ENCODE assay signal across 12 cellular contexts in the genomic region with DNA sequence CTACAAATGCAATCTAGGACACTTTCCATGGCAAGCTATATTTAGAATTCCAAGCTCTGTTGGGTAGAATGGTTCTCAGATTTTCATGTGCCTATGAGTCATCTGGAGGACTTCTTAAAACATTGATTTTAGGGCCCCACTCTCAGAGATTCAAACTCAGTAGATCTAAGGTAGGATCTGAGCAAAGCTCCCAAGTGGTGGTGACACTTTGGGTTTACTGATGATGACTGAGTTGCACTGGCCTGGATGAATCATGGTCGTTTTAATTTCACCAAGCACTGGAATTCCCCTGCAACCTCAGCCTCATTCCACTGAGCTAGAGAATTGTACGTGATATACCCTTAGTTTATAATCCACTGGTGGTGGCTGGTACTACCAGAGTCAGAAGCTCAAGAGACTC.
DNase-seq lines count a peak whose midpoint lies in the region; ATAC-seq and FAIRE-seq lines count a peak whose summit lies in the region.
"Had no signal": no experiment of that assay in that cellular context is flagged by ENCODE, and none has a peak within 500 bp of the region (broad histone marks: within the 10 kb centered on the region; RNA-seq: fewer than 3 reads in every experiment).

No MANE protein-coding gene starts in this region.

- peak; percentile 99 for FAIRE-seq in G401.6 (lab: Jason Lieb, UNC)

- peaks cover 0 to 3% (median 0%) of the 10 kb centered on the region in 6 donors for H3K9me3 Mint-ChIP-seq in immature natural killer cell
- H3K9me3 Mint-ChIP-seq: IgD-negative memory B cell, neural crest cell had no signal

- no peak overlapping the region for H3K4me3 Mint-ChIP-seq in immature natural killer cell
- H3K4me3 Mint-ChIP-seq: IgD-negative memory B cell, neural crest cell had no signal

- in situ Hi-C loops in ACHN (cut with HindIII; ENCODE audit: low pct_ligation_motif_present, low pct_unique_long_range_greater_than_20kb, low sequenced_read_pairs) = no loop called here

- no peak for ATAC-seq in HG03520 (IDR thresholded peaks at IDR 0.05; ENCODE audit: unreplicated experiment)

- H3K27me3 Mint-ChIP-seq in immature natural killer cell (ENCODE audit: low read depth in 3 of 3) = peaks cover 0 to 7% (median 4%) of the 10 kb centered on the region in 3 donors

- DNase-seq in ACHN = peak; percentile 90
- peak; percentile 81 for DNase-seq in NCI-H226
- peak; percentile 31 for DNase-seq in foreskin melanocyte
- no peak for DNase-seq in immature natural killer cell
- DNase-seq in NOMO-1 treated with DMSO at 0.1 percent for 48 hours (lab: John Stamatoyannopoulos, UW; ENCODE audit: unreplicated experiment) = no peak
- DNase-seq in mucosa of gallbladder (ENCODE audit: low spot score) = no peak
- DNase-seq: GF-D8, OCI-M1 had no signal

- H3K36me3 Mint-ChIP-seq in immature natural killer cell = no peaks in the 10 kb centered on the region
- H3K36me3 Mint-ChIP-seq: IgD-negative memory B cell had no signal

- no peaks in the 10 kb centered on the region for H3K4me1 Mint-ChIP-seq in immature natural killer cell
- H3K4me1 Mint-ChIP-seq: IgD-negative memory B cell, neural crest cell had no signal

- H3K27ac Mint-ChIP-seq in immature natural killer cell = no peak overlapping the region
- H3K27ac Mint-ChIP-seq: IgD-negative memory B cell had no signal

Comparison
In these comparisons a context has a peak if more than half of its experiments do, and no peak if none do; other contexts are left out.
1. DNase-seq: peak in ACHN (single experiment), NCI-H226 (single experiment) and foreskin melanocyte (single experiment); none in immature natural killer cell (0 of 3), NOMO-1 treated with DMSO at 0.1 percent for 48 hours (single experiment) and mucosa of gallbladder (single experiment).